Comparison of ENCODE assay signal across 7 cellular contexts in the genomic region with DNA sequence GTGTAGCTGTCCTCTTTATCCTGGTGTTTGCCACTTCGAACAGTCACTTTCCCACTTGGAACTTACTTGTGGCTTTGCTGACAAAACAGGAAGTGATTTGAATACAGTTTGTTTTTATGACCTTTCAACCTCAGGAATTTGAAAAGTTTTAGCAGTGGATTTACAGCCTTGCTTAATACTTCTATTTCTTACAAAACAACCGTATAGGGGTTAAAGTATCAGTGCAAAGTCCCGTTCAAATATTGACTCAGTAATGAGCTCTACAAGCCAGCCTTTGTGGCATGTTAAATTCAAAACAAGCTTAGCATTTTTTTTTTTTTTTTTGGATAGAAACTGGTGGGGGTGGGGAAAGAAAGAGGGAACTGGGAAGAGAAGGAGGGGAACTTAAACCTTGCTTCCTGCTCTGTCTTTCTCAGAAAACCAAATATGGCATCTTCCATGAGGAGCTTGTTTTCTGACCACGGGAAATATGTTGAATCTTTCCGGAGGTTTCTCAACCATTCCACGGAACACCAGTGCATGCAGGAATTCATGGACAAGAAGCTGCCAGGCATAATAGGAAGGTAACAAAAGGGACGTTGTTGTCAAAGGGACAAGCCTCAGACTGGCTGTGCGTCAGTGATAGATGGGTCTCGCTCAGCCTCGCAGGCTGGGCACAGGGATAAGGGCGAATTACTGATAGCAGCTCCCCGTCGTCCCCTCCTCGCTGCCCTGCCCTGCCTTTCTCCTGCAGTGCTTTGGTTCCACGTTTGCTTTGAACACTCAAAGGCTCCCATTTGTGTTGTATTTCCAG. TPM values are rescaled to one million over a fixed set of nuclear protein-coding genes. Genes with fewer than 3 reads are reported as not detected.
DNase-seq lines count a peak whose midpoint lies in the region; TF ChIP-seq lines count a peak whose summit lies in the region.

A gene (plus strand): TSS at position 408 of the 793 bp plus-strand sequence. CDS start 19 bp downstream, at position 427.

- no peaks in the 10 kb centered on the region for H3K36me3 ChIP-seq in ovary

- H3K27ac ChIP-seq in HL-60 (replicated peaks) = peak within 1 kb of the TSS; percentile 23; the same call in 1 of the 2 replicates
- H3K27ac ChIP-seq in VCaP = peak within 1 kb of the TSS; percentile 88
- peak within 1 kb of the TSS; percentile 50 to 68 for H3K27ac ChIP-seq in ovary

- H3K36me3 Mint-ChIP-seq in activated naive CD4-positive, alpha-beta T cell treated with anti-CD3 and anti-CD28 coated beads, Interleukin-2, amount 10 ng/mL, durations not matched to agents 7 days and 5 days = no peaks in the 10 kb centered on the region

- WGBS in ovary, 3 donors = 6 to 11% (median 8%) methylated on average over 15 of the region's 15 CpGs

- intact Hi-C loops in head of caudate nucleus (cut with DNase I) = loop anchor here (10.0 kb wide), 1 partner anchor 541 kb away; a partner anchor contains a TSS
- intact Hi-C loops in ovary (cut with DNase I) = no loop called here

- no peak for DNase-seq in HL-60 (ENCODE audit: low read depth in 1 of 2, low spot score in 1 of 2)
- peak; percentile 14 to 76 (median 46) for DNase-seq in head of caudate nucleus
- DNase-seq in ovary = peak; percentile 24 to 55 (median 37)
- DNase-seq in activated naive CD4-positive, alpha-beta T cell treated with anti-CD3 and anti-CD28 coated beads, Interleukin-2, amount 10 ng/mL, durations not matched to agents 7 days and 5 days = no peak
- DNase-seq in germinal center (ENCODE audit: low spot score) = no peak
- DNase-seq in GM19238 (ENCODE audit: insufficient read length, low spot score) = no peak

- H3K27me3 Mint-ChIP-seq in activated naive CD4-positive, alpha-beta T cell treated with anti-CD3 and anti-CD28 coated beads, Interleukin-2, amount 10 ng/mL, durations not matched to agents 7 days and 5 days = no peaks in the 10 kb centered on the region

- no peak for TF ChIP-seq EP300 in ovary (IDR thresholded peaks at IDR 0.05)

- H3K4me3 Mint-ChIP-seq in activated naive CD4-positive, alpha-beta T cell treated with anti-CD3 and anti-CD28 coated beads, Interleukin-2, amount 10 ng/mL, durations not matched to agents 7 days and 5 days = no peak within 1 kb of the TSS

- H3K9me3 Mint-ChIP-seq in activated naive CD4-positive, alpha-beta T cell treated with anti-CD3 and anti-CD28 coated beads, Interleukin-2, amount 10 ng/mL, durations not matched to agents 7 days and 5 days = no peaks in the 10 kb centered on the region

- no peak within 1 kb of the TSS for H3K27ac Mint-ChIP-seq in activated naive CD4-positive, alpha-beta T cell treated with anti-CD3 and anti-CD28 coated beads, Interleukin-2, amount 10 ng/mL, durations not matched to agents 7 days and 5 days

- no peak for TF ChIP-seq POLR2A in ovary (IDR thresholded peaks at IDR 0.05)

- peaks cover 5% of the 10 kb centered on the region for H3K4me1 ChIP-seq in ovary (ENCODE audit: insufficient read depth)

- H3K9me3 ChIP-seq in ovary = no peaks in the 10 kb centered on the region

- H3K27me3 ChIP-seq in HL-60 (ENCODE audit: insufficient read depth, poor library complexity, severe bottlenecking) = no peaks in the 10 kb centered on the region
- H3K27me3 ChIP-seq in ovary = no peaks in the 10 kb centered on the region

- CTCF ChIA-PET in activated naive CD4-positive, alpha-beta T cell treated with anti-CD3 and anti-CD28 coated beads, Interleukin-2, amount 10 ng/mL, durations not matched to agents 7 days and 5 days (lab: Charles Lee) = no interaction called here

- no peak within 1 kb of the TSS; the same call in 1 of the 2 replicates for H3K4me3 ChIP-seq in HL-60 (replicated peaks; ENCODE audit: insufficient read depth, low read length)
- peak within 1 kb of the TSS; percentile 49 for H3K4me3 ChIP-seq in ovary

- TF ChIP-seq CTCF in HL-60 (IDR thresholded peaks at IDR 0.05; ENCODE audit: insufficient read depth, low read length) (no peak), VCaP (conservative IDR thresholded peaks at IDR 0.05) (no peak), ovary (IDR thresholded peaks at IDR 0.05) (no peak)

- H3K4me1 Mint-ChIP-seq in activated naive CD4-positive, alpha-beta T cell treated with anti-CD3 and anti-CD28 coated beads, Interleukin-2, amount 10 ng/mL, durations not matched to agents 7 days and 5 days = no peaks in the 10 kb centered on the region

RNA-seq across cellular contexts. Expression of the gene that starts here (rescaled TPM):
- total RNA-seq in ovary = 100 to 1,000 TPM in 2 of 7 donors, 10 to 100 TPM in 5; 56.3 to 140 (median 65.3) TPM
- polyA plus RNA-seq in ovary = 10 to 100 TPM; 77.3 to 95.3 TPM

Comparison
In these comparisons a context has a peak if more than half of its experiments do, and no peak if none do; other contexts are left out.
1. DNase-seq: peak in head of caudate nucleus (42 of 42) and ovary (5 of 5); none in HL-60 (0 of 2), activated naive CD4-positive, alpha-beta T cell treated with anti-CD3 and anti-CD28 coated beads, Interleukin-2, amount 10 ng/mL, durations not matched to agents 7 days and 5 days (single experiment), germinal center (single experiment) and GM19238 (single experiment).
2. H3K27ac ChIP-seq: peak in every context shown above with its lines; median percentile 88 in VCaP; 59 in ovary; 23 in HL-60.